9 cellular contexts compared by ENCODE assay signal in genomic region chr20:50560867-50561266, GRCh38. TPM values are rescaled to one million over a fixed set of nuclear protein-coding genes. Genes with fewer than 3 reads are reported as not detected.
DNase-seq lines count a peak whose midpoint lies in the region; ATAC-seq and TF ChIP-seq lines count a peak whose summit lies in the region.
"Had no signal": no experiment of that assay in that cellular context is flagged by ENCODE, and none has a peak within 500 bp of the region (broad histone marks: within the 10 kb centered on the region; RNA-seq: fewer than 3 reads in every experiment).

No MANE protein-coding gene starts in this region.

- CTCF ChIA-PET in CD4-positive, alpha-beta memory T cell (lab: Charles Lee; ENCODE audit: partially characterized antibody) = interaction anchor here (1.1 to 3.4 kb wide), 3 partner anchors 15 to 83 kb away, joined by 6 to 13 read pairs (median 12); no protein-coding TSS in a partner anchor

- H3K27me3 Mint-ChIP-seq in CD4-positive, alpha-beta memory T cell = no peaks in the 10 kb centered on the region

- no peaks in the 10 kb centered on the region for H3K27me3 ChIP-seq in CD4-positive, alpha-beta memory T cell (ENCODE audit: insufficient read depth, low read length)
- no peaks in the 10 kb centered on the region for H3K27me3 ChIP-seq in OCI-LY3 (ENCODE audit: low read depth, low read length)
- H3K27me3 ChIP-seq in dorsolateral prefrontal cortex = no peaks in the 10 kb centered on the region
- no peaks in the 10 kb centered on the region for H3K27me3 ChIP-seq in prostate gland (replicated peaks; ENCODE audit: insufficient read depth)

- no peak for DNase-seq in CD4-positive, alpha-beta memory T cell
- peak in 4 of 10 donors; percentile 62 to 75 (median 71) for DNase-seq in dorsolateral prefrontal cortex
- DNase-seq in prostate gland (ENCODE audit: low spot score) = no peak
- DNase-seq in stimulated activated CD8-positive, alpha-beta memory T cell treated with anti-CD3 and anti-CD28 coated beads, Interleukin-4, amount 100 ng/mL, for 48 hours = no peak
- DNase-seq in foreskin fibroblast = no peak
- no peak for DNase-seq in medulla oblongata (ENCODE audit: extremely low spot score)
- DNase-seq: MM.1S had no signal

- H3K9ac ChIP-seq in OCI-LY3 (ENCODE audit: low read length) = peak overlapping the region; percentile 57

- 63% methylated on average over 5 of the region's 5 CpGs for WGBS in prostate gland

- ATAC-seq in GM21786 (IDR thresholded peaks at IDR 0.05; ENCODE audit: unreplicated experiment) = no peak

- no peaks in the 10 kb centered on the region for H3K9me3 ChIP-seq in CD4-positive, alpha-beta memory T cell (ENCODE audit: control insufficient read depth in 1 of 2, low read length in 2 of 2)
- H3K9me3 ChIP-seq in OCI-LY3 (ENCODE audit: insufficient read depth, low read length) = no peaks in the 10 kb centered on the region; the same call in 1 of the 2 replicates
- no peaks in the 10 kb centered on the region for H3K9me3 ChIP-seq in prostate gland

- peaks cover 54% of the 10 kb centered on the region for H3K4me1 ChIP-seq in CD4-positive, alpha-beta memory T cell (ENCODE audit: insufficient read depth, low read length)
- peaks cover 71% of the 10 kb centered on the region for H3K4me1 ChIP-seq in OCI-LY3 (ENCODE audit: low read length)
- H3K4me1 ChIP-seq in prostate gland (replicated peaks) = no peaks in the 10 kb centered on the region

- intact Hi-C loops in CD4-positive, alpha-beta memory T cell (cut with micrococcal nuclease) = loop anchor here (2.0 kb wide), 1 partner anchor 14 kb away; no protein-coding TSS in a partner anchor
- intact Hi-C loops in dorsolateral prefrontal cortex (cut with DNase I) (no loop called here), prostate gland (cut with DNase I) (no loop called here)

- peaks cover 99% of the 10 kb centered on the region for H3K79me2 ChIP-seq in OCI-LY3 (ENCODE audit: low read length)

- TF ChIP-seq CTCF in OCI-LY3 (IDR thresholded peaks at IDR 0.05; ENCODE audit: low read depth, low read length) = no peak
- TF ChIP-seq CTCF in dorsolateral prefrontal cortex (IDR thresholded peaks at IDR 0.05 in 54 of 56, conservative IDR thresholded peaks at IDR 0.05 in 2 of 56; ENCODE audit: low read depth in 1 of 56, partially characterized antibody in 56 of 56) = no peak
- TF ChIP-seq CTCF in prostate gland (IDR thresholded peaks at IDR 0.05) = no peak
- no peak for TF ChIP-seq CTCF in foreskin fibroblast (IDR thresholded peaks at IDR 0.05; ENCODE audit: low read depth, low read length)

- H3K4me3 ChIP-seq in CD4-positive, alpha-beta memory T cell (ENCODE audit: low read length in 2 of 2) = no peak overlapping the region
- H3K4me3 ChIP-seq in OCI-LY3 (ENCODE audit: low read length) = peak overlapping the region; percentile 57
- no peak overlapping the region for H3K4me3 ChIP-seq in dorsolateral prefrontal cortex
- H3K4me3 ChIP-seq in prostate gland = no peak overlapping the region
- no peak overlapping the region for H3K4me3 ChIP-seq in foreskin fibroblast (ENCODE audit: low read depth in 1 of 2, low read length in 2 of 2)

- no peak overlapping the region for H2AFZ ChIP-seq in OCI-LY3 (ENCODE audit: low read depth, low read length)

- no peak overlapping the region for H3K27ac ChIP-seq in CD4-positive, alpha-beta memory T cell (ENCODE audit: low read depth, low read length)
- peak overlapping the region; percentile 83 for H3K27ac ChIP-seq in OCI-LY3 (ENCODE audit: low read length)
- peak overlapping the region in 56 of 59 donors; percentile 3 to 94 (median 80) for H3K27ac ChIP-seq in dorsolateral prefrontal cortex
- H3K27ac ChIP-seq in prostate gland = peak overlapping the region; percentile 26 to 44

- H3K4me2 ChIP-seq in OCI-LY3 (ENCODE audit: low read length) = peak overlapping the region; percentile 83

- H3K4me3 Mint-ChIP-seq in CD4-positive, alpha-beta memory T cell = peak overlapping the region in 6 of 8 donors; percentile 7 to 75 (median 39)

- POLR2A ChIA-PET in CD4-positive, alpha-beta memory T cell (lab: Charles Lee; ENCODE audit: partially characterized antibody) = interaction anchor here (0.9 to 1.6 kb wide), 5 partner anchors 10 to 77 kb away, joined by 3 to 5 read pairs (median 3); partner anchors contain the start of gene PTPN1

- TF ChIP-seq POLR2A in prostate gland (IDR thresholded peaks at IDR 0.05) = no peak

- H3K27ac Mint-ChIP-seq in CD4-positive, alpha-beta memory T cell = peak overlapping the region; percentile 54 to 85 (median 77)

- H3K9me3 Mint-ChIP-seq in CD4-positive, alpha-beta memory T cell = no peaks in the 10 kb centered on the region

- H4K20me1 ChIP-seq in OCI-LY3 (ENCODE audit: insufficient read depth, low read length) = peaks cover 87% of the 10 kb centered on the region

- peaks cover 40 to 76% (median 59%) of the 10 kb centered on the region in 4 donors for H3K4me1 Mint-ChIP-seq in CD4-positive, alpha-beta memory T cell

- peaks cover 30 to 51% of the 10 kb centered on the region in 2 donors for H3K36me3 Mint-ChIP-seq in CD4-positive, alpha-beta memory T cell

- peaks cover 37% of the 10 kb centered on the region for H3K36me3 ChIP-seq in CD4-positive, alpha-beta memory T cell (ENCODE audit: insufficient read depth, low read length)
- peaks cover 73% of the 10 kb centered on the region for H3K36me3 ChIP-seq in OCI-LY3 (replicated peaks; ENCODE audit: low read depth, low read length)
- no peaks in the 10 kb centered on the region for H3K36me3 ChIP-seq in prostate gland

RNA-seq across cellular contexts. Expression of gene PTPN1, which starts 50.7 kb away (rescaled TPM):
- 10 to 100 TPM; 59.5 to 61.5 TPM for total RNA-seq in CD4-positive, alpha-beta memory T cell
- polyA plus RNA-seq in CD4-positive, alpha-beta memory T cell = 10 to 100 TPM; 21.0 to 41.0 TPM
- total RNA-seq in dorsolateral prefrontal cortex (10 to 100 TPM; 15.9 to 29.2 (median 22.0) TPM), prostate gland (10 to 100 TPM; 28.5 to 46.6 TPM)
